ENCODE assay signal across 35 cellular contexts in genomic region chr19:38725469-38726283, GRCh38. TPM values are rescaled to one million over a fixed set of nuclear protein-coding genes. Genes with fewer than 3 reads are reported as not detected.
A peak's percentile ranks its signal among the peaks of the same experiment; 100 is the strongest.
DNase-seq lines count a peak whose midpoint lies in the region; ATAC-seq and TF ChIP-seq lines count a peak whose summit lies in the region.
"Had no signal": no experiment of that assay in that cellular context is flagged by ENCODE, and none has a peak within 500 bp of the region (broad histone marks: within the 10 kb centered on the region; RNA-seq: fewer than 3 reads in every experiment).

No MANE protein-coding gene starts in this region.

- 82 to 90% (median 85%) methylated on average over 7 to 21 of the region's 21 CpGs for WGBS in heart left ventricle, 4 donors
- whole genome bisulfite sequencing in esophagus muscularis mucosa, result 95% methylated on average over 8 of the region's 21 CpGs

- peaks cover 26 to 46% of the 10 kb centered on the region in 2 donors for H3K4me1 Mint-ChIP-seq in natural killer cell

- intact Hi-C loops in heart left ventricle (cut with DNase I), result loop anchor here in 2 of 10 donors (5.0 to 10.0 kb wide), 4 partner anchors 109 to 181 kb away; partner anchors contain the start of gene ECH1 (in 1 of the 2)
- intact Hi-C loops in cardiac septum (cut with DNase I), result loop anchor here (5.0 kb wide), 1 partner anchor 107 kb away; the partner anchor contains the start of gene ECH1
- intact Hi-C loops in esophagus muscularis mucosa (cut with DNase I), result no loop called here
- intact Hi-C loops in natural killer cell (cut with micrococcal nuclease), result loop anchor here (2.0 kb wide), 1 partner anchor 45 kb away; no protein-coding TSS in a partner anchor
- intact Hi-C loops in tibial artery (cut with DNase I; ENCODE audit: low total_unique reads), result loop anchor here (5.0 kb wide), 1 partner anchor 78 kb away; the partner anchor contains the start of gene ACTN4

- H3K4me3 Mint-ChIP-seq in natural killer cell, result peak overlapping the region; percentile 57
- H3K4me3 Mint-ChIP-seq: activated B cell treated with CpG ODN at 0.5 μM for 24 hours; activated naive CD8-positive, alpha-beta T cell; activated T-helper 17 cell treated with anti-CD3 and anti-CD28 coated beads, Interleukin-2, amount 50 U/mL, for 72 hours; neural progenitor cell had no signal

- DNase-seq in heart left ventricle (no peak), cardiac septum (ENCODE audit: low spot score) (no peak), esophagus muscularis mucosa (ENCODE audit: extremely low spot score) (no peak), natural killer cell (no peak), tibial artery (no peak), RKO (ENCODE audit: low spot score) (no peak)
- no peak for DNase-seq in central memory CD4-positive, alpha-beta T cell
- DNase-seq: activated B cell treated with CpG ODN at 0.5 μM for 24 hours; activated CD4-positive, alpha-beta T cell treated with anti-CD3 and anti-CD28 coated beads, Interleukin-2, amount 50 U/mL, for 4 hours; COR-L47; DND-41; effector memory CD4-positive, alpha-beta T cell; islet precursor cell; NCI-H1048; NCI-H2029 treated with DMSO at 0.1 percent for 48 hours; NCI-H226; NCI-H748 treated with DMSO at 0.1 percent for 48 hours; psoas muscle; stimulated activated CD4-positive, alpha-beta T cell treated with anti-CD3 and anti-CD28 coated beads, Interleukin-1b, Interleukin-23, amount 100 ng/mL, for 48 hours; SW 1271; T1000 had no signal

- H3K27ac Mint-ChIP-seq in natural killer cell, result peak overlapping the region; percentile 88 to 89
- H3K27ac Mint-ChIP-seq: activated naive CD8-positive, alpha-beta T cell had no signal

- ATAC-seq in heart left ventricle (no peak), natural killer cell (peak in 1 of 3 donors; percentile 5), HG03432 (IDR thresholded peaks at IDR 0.05; ENCODE audit: unreplicated experiment) (no peak)
- ATAC-seq: esophagus mucosa, psoas muscle had no signal

- H3K4me3 ChIP-seq in heart left ventricle, result no peak overlapping the region
- no peak overlapping the region for H3K4me3 ChIP-seq in esophagus muscularis mucosa
- H3K4me3 ChIP-seq in tibial artery, result no peak overlapping the region
- H3K4me3 ChIP-seq: lung, neural progenitor cell, psoas muscle, skin epidermis, vagina had no signal

- TF ChIP-seq CTCF in heart left ventricle (IDR thresholded peaks at IDR 0.05) (no peak), esophagus muscularis mucosa (IDR thresholded peaks at IDR 0.05) (no peak), natural killer cell (IDR thresholded peaks at IDR 0.05) (no peak), tibial artery (IDR thresholded peaks at IDR 0.05) (no peak)

- H3K27me3 ChIP-seq in heart left ventricle, result no peaks in the 10 kb centered on the region
- H3K27me3 ChIP-seq in esophagus muscularis mucosa, result no peaks in the 10 kb centered on the region
- no peaks in the 10 kb centered on the region for H3K27me3 ChIP-seq in tibial artery
- H3K27me3 ChIP-seq: neural progenitor cell, vagina had no signal

- H3K36me3 ChIP-seq in heart left ventricle (peaks cover 3 to 98% (median 93%) of the 10 kb centered on the region in 9 donors), esophagus muscularis mucosa (peaks cover 79 to 99% (median 97%) of the 10 kb centered on the region in 4 donors), tibial artery (peaks cover 91 to 100% (median 94%) of the 10 kb centered on the region in 3 donors)
- H3K36me3 ChIP-seq: neural progenitor cell had no signal

- H3K27ac ChIP-seq in heart left ventricle (peak overlapping the region in 9 of 12 donors; percentile 13 to 80 (median 56)), esophagus muscularis mucosa (replicated peaks in 1 of 4) (peak overlapping the region; percentile 30 to 98 (median 55)), tibial artery (peak overlapping the region; percentile 72 to 91)
- H3K27ac ChIP-seq: neural progenitor cell, psoas muscle had no signal

- TF ChIP-seq POLR2A in heart left ventricle (IDR thresholded peaks at IDR 0.05) (no peak), esophagus muscularis mucosa (IDR thresholded peaks at IDR 0.05; ENCODE audit: low read depth) (no peak)

- H3K9me3 Mint-ChIP-seq in natural killer cell, result no peaks in the 10 kb centered on the region
- H3K9me3 Mint-ChIP-seq: activated B cell treated with CpG ODN at 0.5 μM for 24 hours; activated T-helper 17 cell treated with anti-CD3 and anti-CD28 coated beads, Interleukin-2, amount 50 U/mL, for 72 hours; neural progenitor cell had no signal

- H3K4me1 ChIP-seq in heart left ventricle (peaks cover 21 to 78% (median 52%) of the 10 kb centered on the region in 12 donors), esophagus muscularis mucosa (peaks cover 54 to 63% (median 60%) of the 10 kb centered on the region in 4 donors), tibial artery (peaks cover 0 to 68% (median 38%) of the 10 kb centered on the region in 4 donors)
- H3K4me1 ChIP-seq: neural progenitor cell had no signal

- H3K9me3 ChIP-seq in heart left ventricle (no peaks in the 10 kb centered on the region), esophagus muscularis mucosa (no peaks in the 10 kb centered on the region), tibial artery (no peaks in the 10 kb centered on the region)
- H3K9me3 ChIP-seq: psoas muscle, vagina had no signal

- TF ChIP-seq EP300 in esophagus muscularis mucosa (IDR thresholded peaks at IDR 0.05), result no peak

- peaks cover 6% of the 10 kb centered on the region for H3K36me3 Mint-ChIP-seq in natural killer cell
- H3K36me3 Mint-ChIP-seq: activated naive CD8-positive, alpha-beta T cell had no signal

- H3K27me3 Mint-ChIP-seq in natural killer cell (ENCODE audit: low read depth in 2 of 2), result no peaks in the 10 kb centered on the region
- H3K27me3 Mint-ChIP-seq: activated B cell treated with CpG ODN at 0.5 μM for 24 hours; activated naive CD8-positive, alpha-beta T cell; activated T-helper 17 cell treated with anti-CD3 and anti-CD28 coated beads, Interleukin-2, amount 50 U/mL, for 72 hours had no signal

RNA-seq across cellular contexts. Expression of gene CAPN12, which starts 18.6 kb away (rescaled TPM):
- total RNA-seq in heart left ventricle, result 1 to 10 TPM in 2 of 9 donors, under 1 TPM in 7; 0.36 to 1.8 (median 0.72) TPM
- polyA plus RNA-seq in heart left ventricle, result 1 to 10 TPM in 1 of 2 donors, under 1 TPM in 1; 0.91 to 1.4 TPM
- total RNA-seq in cardiac septum, result 1.7 TPM
- 1 to 10 TPM in 3 of 4 donors, under 1 TPM in 1; 0.83 to 2.1 (median 1.6) TPM for total RNA-seq in esophagus muscularis mucosa
- total RNA-seq in natural killer cell, result 10 to 100 TPM in 2 of 3 donors, 1 to 10 TPM in 1; 7.4 to 51.0 (median 26.7) TPM
- total RNA-seq: H4, LHCN-M2 had no signal

RNA-seq across cellular contexts. Expression of gene LGALS7, which starts 47.6 kb away (rescaled TPM):
- total RNA-seq in heart left ventricle (not detected), cardiac septum (not detected), esophagus muscularis mucosa (not detected), natural killer cell (not detected)
- under 1 TPM in 1 of 2 donors, not detected in 1; 0.33 TPM for polyA plus RNA-seq in heart left ventricle
- total RNA-seq: activated B cell treated with CpG ODN at 0.5 μM for 24 hours; activated T-helper 17 cell treated with anti-CD3 and anti-CD28 coated beads, Interleukin-2, amount 50 U/mL, for 72 hours; astrocyte; cerebellum; frontal cortex; H4; LHCN-M2; psoas muscle had no signal
- polyA plus RNA-seq: BJ, psoas muscle had no signal
